8 cellular contexts compared by ENCODE assay signal in the genomic region with DNA sequence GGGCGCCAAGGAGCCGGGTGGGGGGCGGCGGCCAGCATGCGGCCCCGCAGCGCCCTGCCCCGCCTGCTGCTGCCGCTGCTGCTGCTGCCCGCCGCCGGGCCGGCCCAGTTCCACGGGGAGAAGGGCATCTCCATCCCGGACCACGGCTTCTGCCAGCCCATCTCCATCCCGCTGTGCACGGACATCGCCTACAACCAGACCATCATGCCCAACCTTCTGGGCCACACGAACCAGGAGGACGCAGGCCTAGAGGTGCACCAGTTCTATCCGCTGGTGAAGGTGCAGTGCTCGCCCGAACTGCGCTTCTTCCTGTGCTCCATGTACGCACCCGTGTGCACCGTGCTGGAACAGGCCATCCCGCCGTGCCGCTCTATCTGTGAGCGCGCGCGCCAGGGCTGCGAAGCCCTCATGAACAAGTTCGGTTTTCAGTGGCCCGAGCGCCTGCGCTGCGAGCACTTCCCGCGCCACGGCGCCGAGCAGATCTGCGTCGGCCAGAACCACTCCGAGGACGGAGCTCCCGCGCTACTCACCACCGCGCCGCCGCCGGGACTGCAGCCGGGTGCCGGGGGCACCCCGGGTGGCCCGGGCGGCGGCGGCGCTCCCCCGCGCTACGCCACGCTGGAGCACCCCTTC. TPM values are rescaled to one million over a fixed set of nuclear protein-coding genes. Genes with fewer than 3 reads are reported as not detected.
DNase-seq lines count a peak whose midpoint lies in the region; ATAC-seq and TF ChIP-seq lines count a peak whose summit lies in the region.

No MANE protein-coding gene starts in this region.

- TF ChIP-seq POLR2A in heart left ventricle (IDR thresholded peaks at IDR 0.05): no peak

- peaks cover 19% of the 10 kb centered on the region for H3K4me1 Mint-ChIP-seq in activated naive CD4-positive, alpha-beta T cell treated with anti-CD3 and anti-CD28 coated beads for 36 hours (ENCODE audit: low read depth)

- H3K4me3 ChIP-seq in heart left ventricle: peak overlapping the region; percentile 41 to 77 (median 64)
- peak overlapping the region; percentile 71 for H3K4me3 ChIP-seq in retinal pigment epithelial cell (ENCODE audit: low read length)

- in situ Hi-C loops in GM13977 (cut with MboI; ENCODE audit: low pct_unique_long_range_greater_than_20kb, low sequenced_read_pairs, unreplicated experiment): no loop called here

- H3K27me3 ChIP-seq in heart left ventricle: peaks cover 0 to 13% (median 0%) of the 10 kb centered on the region in 9 donors

- DNase-seq in GM13977 (ENCODE audit: low spot score) (peak; percentile 50), NCI-H2227 (lab: John Stamatoyannopoulos, UW; ENCODE audit: unreplicated experiment) (peak; percentile 73), heart left ventricle (peak in 3 of 5 donors; percentile 47 to 76 (median 63)), retinal pigment epithelial cell (ENCODE audit: low read depth) (no peak), NCI-H446 (lab: John Stamatoyannopoulos, UW) (no peak), pons (ENCODE audit: low spot score) (no peak)
- peak; percentile 39 for DNase-seq in activated naive CD4-positive, alpha-beta T cell treated with anti-CD3 and anti-CD28 coated beads for 36 hours

- CTCF ChIA-PET in activated naive CD4-positive, alpha-beta T cell treated with anti-CD3 and anti-CD28 coated beads for 36 hours (lab: Charles Lee): no interaction called here

- H3K9me3 Mint-ChIP-seq in activated naive CD4-positive, alpha-beta T cell treated with anti-CD3 and anti-CD28 coated beads for 36 hours: peaks cover 2% of the 10 kb centered on the region

- H3K9me3 ChIP-seq in heart left ventricle: no peaks in the 10 kb centered on the region

- no peaks in the 10 kb centered on the region for H3K36me3 Mint-ChIP-seq in activated naive CD4-positive, alpha-beta T cell treated with anti-CD3 and anti-CD28 coated beads for 36 hours (ENCODE audit: low read depth)

- TF ChIP-seq CTCF in GM13977 (IDR thresholded peaks at IDR 0.05; ENCODE audit: extremely low read depth, insufficient read depth, missing control alignments) (no peak), heart left ventricle (IDR thresholded peaks at IDR 0.05) (no peak), retinal pigment epithelial cell (conservative IDR thresholded peaks at IDR 0.05; ENCODE audit: low read depth, low read length) (no peak)

- H3K36me3 ChIP-seq in heart left ventricle: no peaks in the 10 kb centered on the region

- 1 to 2% (median 2%) methylated on average over 28 to 69 of the region's 69 CpGs; no CpG with 5 or more reads in 1 of the 4 donors for WGBS in heart left ventricle, 4 donors

- peaks cover 65% of the 10 kb centered on the region for H3K27me3 Mint-ChIP-seq in activated naive CD4-positive, alpha-beta T cell treated with anti-CD3 and anti-CD28 coated beads for 36 hours (ENCODE audit: low read depth)

- H3K4me1 ChIP-seq in heart left ventricle: peaks cover 0 to 30% (median 8%) of the 10 kb centered on the region in 12 donors

- ATAC-seq in heart left ventricle: peak in 3 of 4 donors; percentile 5 to 48 (median 36)
- no peak for ATAC-seq in HG03139 (IDR thresholded peaks at IDR 0.05; ENCODE audit: unreplicated experiment)

- peak overlapping the region; percentile 73 for H3K4me3 Mint-ChIP-seq in activated naive CD4-positive, alpha-beta T cell treated with anti-CD3 and anti-CD28 coated beads for 36 hours

- H3K27ac ChIP-seq in heart left ventricle: peak overlapping the region in 10 of 12 donors; percentile 23 to 94 (median 71)

- intact Hi-C loops in activated naive CD4-positive, alpha-beta T cell treated with anti-CD3 and anti-CD28 coated beads for 36 hours (cut with micrococcal nuclease): no loop called here
- intact Hi-C loops in heart left ventricle (cut with DNase I): loop anchor here in 1 of 10 donors (1.0 to 5.0 kb wide), 2 partner anchors 28 to 75 kb away; no protein-coding TSS in a partner anchor

- no peak overlapping the region for H3K27ac Mint-ChIP-seq in activated naive CD4-positive, alpha-beta T cell treated with anti-CD3 and anti-CD28 coated beads for 36 hours

RNA-seq across cellular contexts. Expression of a gene that starts 0.5 kb away (rescaled TPM):
- not detected for total RNA-seq in activated naive CD4-positive, alpha-beta T cell treated with anti-CD3 and anti-CD28 coated beads for 36 hours
- total RNA-seq in heart left ventricle: 1 to 10 TPM; 1.6 to 8.1 (median 4.5) TPM
- polyA plus RNA-seq in heart left ventricle: 1 to 10 TPM; 2.4 to 3.2 TPM

RNA-seq across cellular contexts. Expression of a gene that starts 54.6 kb away (rescaled TPM):
- total RNA-seq in activated naive CD4-positive, alpha-beta T cell treated with anti-CD3 and anti-CD28 coated beads for 36 hours: 10 to 100 TPM; 31.5 to 31.7 TPM
- total RNA-seq in heart left ventricle: 10 to 100 TPM; 17.5 to 24.9 (median 21.5) TPM
- 10 to 100 TPM; 12.8 to 15.1 TPM for polyA plus RNA-seq in heart left ventricle

Comparison
In these comparisons a context has a peak if more than half of its experiments do, and no peak if none do; other contexts are left out.
1. DNase-seq: peak in GM13977 (single experiment), NCI-H2227 (single experiment), activated naive CD4-positive, alpha-beta T cell treated with anti-CD3 and anti-CD28 coated beads for 36 hours (single experiment) and heart left ventricle (3 of 5); none in retinal pigment epithelial cell (single experiment), NCI-H446 (0 of 2) and pons (single experiment).